1 cellular context compared by ENCODE assay signal in genomic region chr15:43184407-43185160, GRCh38.
A peak's percentile ranks its signal among the peaks of the same experiment; 100 is the strongest.
TF ChIP-seq lines count a peak whose summit lies in the region.

No MANE protein-coding gene starts in this region.

TF ChIP-seq in K562, 482 proteins besides CTCF, POLR2A, EP300 and RAD21:
- TF ChIP-seq CBX1 (IDR thresholded peaks at IDR 0.05; ENCODE audit: low read depth): no peak
- peak; percentile 22 for TF ChIP-seq FOXP1 (CRISPR knock-in tag; IDR thresholded peaks at IDR 0.05)
